Comparison of ENCODE assay signal across 15 cellular contexts in the genomic region with DNA sequence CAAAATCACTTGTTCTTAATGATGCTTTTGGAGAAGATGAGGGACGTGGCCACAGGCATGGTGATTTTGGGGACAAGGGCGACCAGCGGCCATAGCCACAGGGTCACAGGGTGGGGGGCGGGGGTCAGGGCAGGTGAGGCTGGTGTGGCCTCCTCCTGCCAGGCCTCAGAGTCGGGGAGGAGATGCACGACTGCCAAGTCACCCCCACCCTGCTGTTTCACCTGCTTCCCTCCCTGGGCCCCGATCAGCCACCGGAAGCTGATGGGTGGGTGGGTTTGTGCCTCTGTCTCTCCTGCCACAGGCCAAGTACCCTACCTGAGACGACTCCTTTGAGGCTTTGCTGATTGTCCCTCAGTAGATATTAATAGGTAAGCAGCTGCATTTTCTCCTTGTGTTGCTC.
DNase-seq lines count a peak whose midpoint lies in the region; ATAC-seq, FAIRE-seq and TF ChIP-seq lines count a peak whose summit lies in the region.
"Had no signal": no experiment of that assay in that cellular context is flagged by ENCODE, and none has a peak within 500 bp of the region (broad histone marks: within the 10 kb centered on the region; RNA-seq: fewer than 3 reads in every experiment).

No MANE protein-coding gene starts in this region.

- no peak for ATAC-seq in activated CD8-positive, alpha-beta T cell treated with anti-CD3 and anti-CD28 coated beads for 36 hours
- ATAC-seq: HCT116 had no signal

- H3K27me3 Mint-ChIP-seq in IgD-negative memory B cell, result no peaks in the 10 kb centered on the region
- H3K27me3 Mint-ChIP-seq in activated CD8-positive, alpha-beta T cell treated with anti-CD3 and anti-CD28 coated beads for 36 hours, result no peaks in the 10 kb centered on the region

- peaks cover 0 to 32% (median 23%) of the 10 kb centered on the region in 11 experiments; a peak in 17 of 22 replicates for H3K36me3 ChIP-seq in BLaER1 treated with 17β-estradiol and CSF1 and Interleukin-3, amounts not matched to agents 10 nM and 100 nM
- no peaks in the 10 kb centered on the region for H3K36me3 ChIP-seq in kidney (ENCODE audit: control insufficient read depth in 1 of 2, insufficient read depth in 2 of 2, low read length in 2 of 2)
- peaks cover 0 to 22% (median 7%) of the 10 kb centered on the region in 6 donors for H3K36me3 ChIP-seq in spleen
- H3K36me3 ChIP-seq: SJSA1 had no signal

- WGBS in spleen, 5 donors, result 66 to 73% (median 69%) methylated on average over 8 to 9 of the region's 9 CpGs

- peak overlapping the region; percentile 40 to 89 (median 70) for H3K4me2 ChIP-seq in BLaER1 treated with 17β-estradiol and CSF1 and Interleukin-3, amounts not matched to agents 10 nM and 100 nM

- peaks cover 0 to 76% (median 48%) of the 10 kb centered on the region in 11 experiments; a peak in 18 of 22 replicates for H4K20me1 ChIP-seq in BLaER1 treated with 17β-estradiol and CSF1 and Interleukin-3, amounts not matched to agents 10 nM and 100 nM

- TF ChIP-seq CTCF in kidney (IDR thresholded peaks at IDR 0.05; ENCODE audit: borderline replicate concordance, extremely low read depth, insufficient read depth) (no peak), spleen (IDR thresholded peaks at IDR 0.05 in 8 of 11, conservative IDR thresholded peaks at IDR 0.05 in 3 of 11) (no peak)
- no peak for TF ChIP-seq CTCF in activated CD8-positive, alpha-beta T cell treated with anti-CD3 and anti-CD28 coated beads for 36 hours (IDR thresholded peaks at IDR 0.05)

- POLR2A ChIA-PET in activated CD8-positive, alpha-beta T cell treated with anti-CD3 and anti-CD28 coated beads for 36 hours (lab: Charles Lee), result no interaction called here

- intact Hi-C loops in kidney (cut with DNase I), result no loop called here
- intact Hi-C loops in spleen (cut with DNase I; ENCODE audit: low total_unique reads), result no loop called here
- intact Hi-C loops in activated CD8-positive, alpha-beta T cell treated with anti-CD3 and anti-CD28 coated beads for 36 hours (cut with micrococcal nuclease), result no loop called here

- CTCF ChIA-PET in activated CD8-positive, alpha-beta T cell treated with anti-CD3 and anti-CD28 coated beads for 36 hours (lab: Charles Lee), result no interaction called here

- peaks cover 31 to 51% (median 46%) of the 10 kb centered on the region in 3 donors for H3K4me1 Mint-ChIP-seq in IgD-negative memory B cell
- no peaks in the 10 kb centered on the region for H3K4me1 Mint-ChIP-seq in activated CD8-positive, alpha-beta T cell treated with anti-CD3 and anti-CD28 coated beads for 36 hours (ENCODE audit: low read depth)

- H3K4me3 Mint-ChIP-seq in IgD-negative memory B cell, result peak overlapping the region in 3 of 4 donors; percentile 79 to 89 (median 87)
- H3K4me3 Mint-ChIP-seq in activated CD8-positive, alpha-beta T cell treated with anti-CD3 and anti-CD28 coated beads for 36 hours, result no peak overlapping the region

- DNase-seq in kidney, result peak; percentile 45
- DNase-seq in spleen, result peak; percentile 82
- DNase-seq in RKO (ENCODE audit: low spot score), result no peak
- no peak for DNase-seq in SW 1271 (lab: John Stamatoyannopoulos, UW)
- no peak for DNase-seq in activated CD8-positive, alpha-beta T cell treated with anti-CD3 and anti-CD28 coated beads for 36 hours
- DNase-seq: BE2C, GF-D8, GM23248, NCI-H1436, NCI-H2029 treated with DMSO at 0.1 percent for 48 hours, NCI-H510A had no signal

- no peaks in the 10 kb centered on the region for H3K27me3 ChIP-seq in BLaER1 treated with 17β-estradiol and CSF1 and Interleukin-3, amounts not matched to agents 10 nM and 100 nM
- no peaks in the 10 kb centered on the region for H3K27me3 ChIP-seq in spleen (replicated peaks in 1 of 7)
- H3K27me3 ChIP-seq: BE2C had no signal

- H3K36me3 Mint-ChIP-seq in IgD-negative memory B cell, result peaks cover 1% of the 10 kb centered on the region
- H3K36me3 Mint-ChIP-seq in activated CD8-positive, alpha-beta T cell treated with anti-CD3 and anti-CD28 coated beads for 36 hours (ENCODE audit: low read depth), result no peaks in the 10 kb centered on the region

- H3K9ac ChIP-seq in BLaER1 treated with 17β-estradiol and CSF1 and Interleukin-3, amounts not matched to agents 10 nM and 100 nM, result peak overlapping the region in 4 of 11 experiments; percentile 5 to 41 (median 23); a peak in 4 of 22 replicates
- no peak overlapping the region for H3K9ac ChIP-seq in kidney (ENCODE audit: low read length in 2 of 2)
- H3K9ac ChIP-seq: GM23248 had no signal

- H3K27ac ChIP-seq in BLaER1 treated with 17β-estradiol and CSF1 and Interleukin-3, amounts not matched to agents 10 nM and 100 nM, result peak overlapping the region in 5 of 11 experiments; percentile 15 to 57 (median 37); a peak in 5 of 22 replicates
- H3K27ac ChIP-seq in kidney (ENCODE audit: low read depth in 2 of 2, low read length in 2 of 2), result no peak overlapping the region
- peak overlapping the region in 3 of 8 donors; percentile 18 to 55 (median 32) for H3K27ac ChIP-seq in spleen
- H3K27ac ChIP-seq: GM23248, SJSA1 had no signal

- H3K9me3 ChIP-seq in BLaER1 treated with 17β-estradiol and CSF1 and Interleukin-3, amounts not matched to agents 10 nM and 100 nM (replicated peaks in 1 of 11), result no peaks in the 10 kb centered on the region
- H3K9me3 ChIP-seq in kidney (ENCODE audit: control insufficient read depth in 1 of 2, low read length in 2 of 2), result no peaks in the 10 kb centered on the region
- no peaks in the 10 kb centered on the region for H3K9me3 ChIP-seq in spleen
- H3K9me3 ChIP-seq: BE2C, SJSA1 had no signal

- no peak for FAIRE-seq in kidney (lab: Jason Lieb, UNC)

- peak overlapping the region; percentile 90 to 97 (median 91) for H3K27ac Mint-ChIP-seq in IgD-negative memory B cell
- H3K27ac Mint-ChIP-seq in activated CD8-positive, alpha-beta T cell treated with anti-CD3 and anti-CD28 coated beads for 36 hours, result no peak overlapping the region

- H3K4me1 ChIP-seq in BLaER1 treated with 17β-estradiol and CSF1 and Interleukin-3, amounts not matched to agents 10 nM and 100 nM, result peaks cover 14 to 79% (median 55%) of the 10 kb centered on the region in 10 experiments
- H3K4me1 ChIP-seq in kidney (ENCODE audit: control insufficient read depth in 1 of 2, insufficient read depth in 1 of 2, low read depth in 1 of 2, low read length in 2 of 2) (no peaks in the 10 kb centered on the region), spleen (peaks cover 0 to 24% (median 2%) of the 10 kb centered on the region in 6 donors)
- H3K4me1 ChIP-seq: BE2C, SJSA1 had no signal

- H3K4me3 ChIP-seq in BLaER1 treated with 17β-estradiol and CSF1 and Interleukin-3, amounts not matched to agents 10 nM and 100 nM, result no peak overlapping the region
- H3K4me3 ChIP-seq in kidney (ENCODE audit: low read length in 2 of 2) (no peak overlapping the region), spleen (no peak overlapping the region)
- H3K4me3 ChIP-seq: GM23248, SJSA1 had no signal

- TF ChIP-seq POLR2A in spleen (IDR thresholded peaks at IDR 0.05), result no peak

- H3K9me3 Mint-ChIP-seq in IgD-negative memory B cell, result no peaks in the 10 kb centered on the region
- no peaks in the 10 kb centered on the region for H3K9me3 Mint-ChIP-seq in activated CD8-positive, alpha-beta T cell treated with anti-CD3 and anti-CD28 coated beads for 36 hours

Comparison
In these comparisons a context has a peak if more than half of its experiments do, and no peak if none do; other contexts are left out.
1. DNase-seq: peak in kidney (single experiment) and spleen (single experiment); none in RKO (single experiment), SW 1271 (0 of 2) and activated CD8-positive, alpha-beta T cell treated with anti-CD3 and anti-CD28 coated beads for 36 hours (single experiment).